In genomic region chr22:26428515-26429457, GRCh38 we compare ENCODE assay signal across 8 cellular contexts. TPM values are rescaled to one million over a fixed set of nuclear protein-coding genes. Genes with fewer than 3 reads are reported as not detected.
A peak's percentile ranks its signal among the peaks of the same experiment; 100 is the strongest.
DNase-seq lines count a peak whose midpoint lies in the region; ATAC-seq and FAIRE-seq lines count a peak whose summit lies in the region.

Gene ASPHD2, plus strand, starts transcription at chr22:26429260. Its CDS starts 4,356 bp downstream, at chr22:26433616.

- H3K27me3 ChIP-seq in SJCRH30: no peaks in the 10 kb centered on the region

- no peak for FAIRE-seq in frontal cortex (lab: Jason Lieb, UNC)

- H3K27ac ChIP-seq in SJCRH30: peak within 1 kb of the TSS; percentile 23

- H3K4me3 ChIP-seq in Jurkat, Clone E6-1 (ENCODE audit: low read length): peak within 1 kb of the TSS; percentile 63
- peak within 1 kb of the TSS; percentile 66 for H3K4me3 ChIP-seq in SJCRH30

- peak; percentile 88 for DNase-seq in Daoy (ENCODE audit: low read depth)
- peak; percentile 65 for DNase-seq in Jurkat, Clone E6-1 (ENCODE audit: low read depth, low spot score)
- DNase-seq in SJCRH30: peak; percentile 48 to 69
- peak; percentile 79 for DNase-seq in activated gamma-delta T cell (lab: John Stamatoyannopoulos, UW)
- DNase-seq in frontal cortex (ENCODE audit: low spot score in 2 of 2): peak; percentile 73 to 85
- DNase-seq in occipital lobe (lab: John Stamatoyannopoulos, UW): peak; percentile 48
- peak; percentile 67 for DNase-seq in superior temporal gyrus (ENCODE audit: extremely low spot score)

- ATAC-seq in GM21619 (IDR thresholded peaks at IDR 0.05; ENCODE audit: unreplicated experiment): peak; percentile 64

- no peaks in the 10 kb centered on the region for H3K36me3 ChIP-seq in SJCRH30

- no peaks in the 10 kb centered on the region for H3K9me3 ChIP-seq in SJCRH30 (replicated peaks)

- H3K4me1 ChIP-seq in SJCRH30: peaks cover 18% of the 10 kb centered on the region

RNA-seq across cellular contexts. Expression of gene ASPHD2, which starts in this region (rescaled TPM):
- total RNA-seq in Daoy (2014; rRNA removed; shearing (Covaris generic)): 3.9 and 4.2 TPM in 2 replicates
- polyA plus RNA-seq in Jurkat, Clone E6-1 (2012; ENCODE audit: insufficient read depth, insufficient read length): 4.9 TPM
- 3.5 and 4.0 TPM in 2 replicates for total RNA-seq in SJCRH30 (2014; rRNA removed; shearing (Covaris generic))
- 14.3 TPM for total RNA-seq in frontal cortex
- 18.4 TPM for total RNA-seq in occipital lobe

Comparison
In these comparisons a context has a peak if more than half of its experiments do, and no peak if none do; other contexts are left out.
1. Peak in every context shown above with its lines: DNase-seq, ATAC-seq, H3K4me3 ChIP-seq and H3K27ac ChIP-seq.